Comparison of ENCODE assay signal across 25 cellular contexts in the genomic region with DNA sequence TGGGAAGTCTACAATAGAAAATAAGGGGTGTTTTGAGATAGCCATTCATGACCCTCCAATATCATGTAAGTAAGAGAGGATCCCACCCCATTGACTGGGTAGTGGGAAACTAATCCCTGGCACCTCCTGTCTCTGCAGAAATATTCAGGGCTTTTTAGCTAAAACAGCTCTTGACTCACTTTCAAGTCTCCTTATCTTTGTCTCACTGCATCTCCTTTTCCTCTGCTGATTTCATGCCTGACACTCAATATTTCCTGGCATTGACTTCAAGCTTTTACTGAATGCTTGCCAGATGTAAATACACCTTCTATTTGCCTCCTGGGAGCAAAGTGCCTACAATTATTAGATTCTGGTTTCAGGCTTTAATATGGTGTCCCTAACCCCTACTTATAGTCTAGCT. TPM values are rescaled to one million over a fixed set of nuclear protein-coding genes. Genes with fewer than 3 reads are reported as not detected.
A peak's percentile ranks its signal among the peaks of the same experiment; 100 is the strongest.
DNase-seq lines count a peak whose midpoint lies in the region; ATAC-seq and TF ChIP-seq lines count a peak whose summit lies in the region.
"Had no signal": no experiment of that assay in that cellular context is flagged by ENCODE, and none has a peak within 500 bp of the region (broad histone marks: within the 10 kb centered on the region; RNA-seq: fewer than 3 reads in every experiment).

No MANE protein-coding gene starts in this region.

- H3K4me1 Mint-ChIP-seq in endothelial cell (ENCODE audit: unreplicated experiment): peaks cover 32% of the 10 kb centered on the region
- H3K4me1 Mint-ChIP-seq: activated CD4-positive, alpha-beta T cell treated with anti-CD3 and anti-CD28 coated beads, Interleukin-2, amount 10 ng/mL, durations not matched to agents 24 days and 14 days; memory B cell had no signal

- peak overlapping the region; percentile 45 for H3K27ac Mint-ChIP-seq in endothelial cell (ENCODE audit: unreplicated experiment)
- H3K27ac Mint-ChIP-seq: activated CD4-positive, alpha-beta T cell treated with anti-CD3 and anti-CD28 coated beads, Interleukin-2, amount 10 ng/mL, durations not matched to agents 24 days and 14 days; memory B cell; natural killer cell treated with Interleukin-12 subunit alpha and Interleukin-12 subunit beta and Interleukin-15 and Interleukin-18, amount 100 ng/mL, for 72 hours had no signal

- H3K36me3 Mint-ChIP-seq in endothelial cell (ENCODE audit: low read depth, unreplicated experiment): no peaks in the 10 kb centered on the region
- H3K36me3 Mint-ChIP-seq: memory B cell; natural killer cell treated with Interleukin-12 subunit alpha and Interleukin-12 subunit beta and Interleukin-15 and Interleukin-18, amount 100 ng/mL, for 72 hours had no signal

- H3K36me3 ChIP-seq in SK-N-MC (ENCODE audit: insufficient read depth, low read length): no peaks in the 10 kb centered on the region
- H3K36me3 ChIP-seq: stomach, upper lobe of left lung had no signal

- no peak overlapping the region; the same call in 1 of the 2 replicates for H3K4me3 ChIP-seq in SK-N-MC
- H3K4me3 ChIP-seq: GM23248, hepatocyte, stomach, upper lobe of left lung had no signal

- no peaks in the 10 kb centered on the region for H3K27me3 Mint-ChIP-seq in endothelial cell (ENCODE audit: unreplicated experiment)
- H3K27me3 Mint-ChIP-seq: activated CD4-positive, alpha-beta T cell treated with anti-CD3 and anti-CD28 coated beads, Interleukin-2, amount 10 ng/mL, durations not matched to agents 24 days and 14 days; memory B cell; natural killer cell treated with Interleukin-12 subunit alpha and Interleukin-12 subunit beta and Interleukin-15 and Interleukin-18, amount 100 ng/mL, for 72 hours had no signal

- H3K9me3 Mint-ChIP-seq in endothelial cell (ENCODE audit: unreplicated experiment): no peaks in the 10 kb centered on the region
- H3K9me3 Mint-ChIP-seq: activated CD4-positive, alpha-beta T cell treated with anti-CD3 and anti-CD28 coated beads, Interleukin-2, amount 10 ng/mL, durations not matched to agents 24 days and 14 days; memory B cell had no signal

- no peak for ATAC-seq in GM21447 (IDR thresholded peaks at IDR 0.05; ENCODE audit: unreplicated experiment)
- ATAC-seq: natural killer cell treated with Interleukin-12 subunit alpha and Interleukin-12 subunit beta and Interleukin-15 and Interleukin-18, amount 100 ng/mL, for 72 hours had no signal

- no peak overlapping the region for H3K9ac ChIP-seq in SK-N-MC (ENCODE audit: insufficient read length)
- H3K9ac ChIP-seq: GM23248, parathyroid adenoma had no signal

- H3K9me3 ChIP-seq in SK-N-MC (ENCODE audit: low read depth, low read length): no peaks in the 10 kb centered on the region
- H3K9me3 ChIP-seq: stomach, upper lobe of left lung had no signal

- DNase-seq in NCI-H2196 (lab: John Stamatoyannopoulos, UW; ENCODE audit: unreplicated experiment) (peak; percentile 30), NCI-H2196 treated with DMSO at 0.1 percent for 48 hours (lab: John Stamatoyannopoulos, UW; ENCODE audit: unreplicated experiment) (no peak), SK-N-MC (ENCODE audit: low read depth, low spot score) (peak; percentile 35), endothelial cell (ENCODE audit: low spot score) (no peak), pulmonary artery endothelial cell (ENCODE audit: low read depth, low spot score) (peak; percentile 77), NCI-H2227 treated with DMSO at 0.1 percent for 48 hours (lab: John Stamatoyannopoulos, UW) (no peak)
- no peak for DNase-seq in stimulated activated CD4-positive, alpha-beta T cell treated with anti-CD3 and anti-CD28 coated beads, Interleukin-2, amount 100 ng/mL, for 48 hours
- DNase-seq: activated CD4-positive, alpha-beta T cell treated with anti-CD3 and anti-CD28 coated beads, Interleukin-2, amount 10 ng/mL, durations not matched to agents 24 days and 14 days; activated CD8-positive, alpha-beta memory T cell treated with anti-CD3 and anti-CD28 coated beads, Interleukin-2, amount 50 U/mL, for 4 hours; activated gamma-delta T cell treated with Interleukin-2 at 50 U/mL for 16 hours; Calu3; GM23248; islet precursor cell; KG1; NCI-H226; NK-92 treated with Interleukin-12 subunit alpha and Interleukin-12 subunit beta, amount 100 ng/mL, for 24 hours; RPMI8226; stimulated activated CD4-positive, alpha-beta T cell treated with anti-CD3 and anti-CD28 coated beads, Interleukin-4, amount 100 ng/mL, for 1 hour; stomach; upper lobe of left lung had no signal

- TF ChIP-seq CTCF in endothelial cell (IDR thresholded peaks at IDR 0.05; ENCODE audit: unreplicated experiment): no peak

- H3K27ac ChIP-seq in SK-N-MC: 0 out of 2 replicates have a peak overlapping the region, but pooled peaks have one; percentile 16
- H3K27ac ChIP-seq: GM23248, hepatocyte, parathyroid adenoma, stomach had no signal

- H3K4me3 Mint-ChIP-seq in endothelial cell (ENCODE audit: unreplicated experiment): no peak overlapping the region
- H3K4me3 Mint-ChIP-seq: activated CD4-positive, alpha-beta T cell treated with anti-CD3 and anti-CD28 coated beads, Interleukin-2, amount 10 ng/mL, durations not matched to agents 24 days and 14 days; memory B cell; natural killer cell treated with Interleukin-12 subunit alpha and Interleukin-12 subunit beta and Interleukin-15 and Interleukin-18, amount 100 ng/mL, for 72 hours had no signal

RNA-seq across cellular contexts. Expression of a gene that starts 57.1 kb away (rescaled TPM):
- not detected for total RNA-seq in endothelial cell (ENCODE audit: unreplicated experiment)
- total RNA-seq in pulmonary artery endothelial cell: not detected in 2 replicates
- total RNA-seq: activated CD4-positive, alpha-beta T cell treated with anti-CD3 and anti-CD28 coated beads, Interleukin-2, amount 10 ng/mL, durations not matched to agents 24 days and 14 days; Calu3; natural killer cell treated with Interleukin-12 subunit alpha and Interleukin-12 subunit beta and Interleukin-15 and Interleukin-18, amount 100 ng/mL, for 72 hours had no signal

Comparison
In these comparisons a context has a peak if more than half of its experiments do, and no peak if none do; other contexts are left out.
1. DNase-seq: peak in NCI-H2196 (single experiment), SK-N-MC (single experiment) and pulmonary artery endothelial cell (single experiment); none in NCI-H2196 treated with DMSO at 0.1 percent for 48 hours (single experiment), endothelial cell (single experiment), stimulated activated CD4-positive, alpha-beta T cell treated with anti-CD3 and anti-CD28 coated beads, Interleukin-2, amount 100 ng/mL, for 48 hours (0 of 2) and NCI-H2227 treated with DMSO at 0.1 percent for 48 hours (single experiment).